Comparison of ENCODE assay signal across 1 cellular context in the genomic region with DNA sequence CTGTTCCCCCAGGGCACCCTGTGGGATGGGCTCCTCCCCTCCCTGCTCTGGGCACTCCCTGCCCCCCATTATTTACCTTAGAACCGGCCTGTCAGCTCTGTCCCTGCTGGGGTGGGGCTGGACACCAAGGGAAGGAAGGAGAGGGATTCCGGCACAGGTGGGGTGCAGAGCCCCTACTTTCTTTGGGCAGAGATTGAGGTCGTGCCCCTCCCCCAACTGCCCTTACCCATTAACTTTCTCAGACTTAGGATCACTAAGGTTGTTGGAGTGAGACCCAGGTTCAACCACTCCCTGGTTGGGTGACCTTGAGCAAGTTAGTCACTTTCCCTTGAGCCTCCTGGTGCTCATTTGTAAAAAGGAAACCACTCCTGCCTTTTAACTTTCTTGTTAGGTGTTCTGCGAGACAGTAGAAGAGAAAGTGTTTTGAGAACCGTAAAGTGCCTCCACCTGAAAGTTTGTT.
TF ChIP-seq lines count a peak whose summit lies in the region.

No MANE protein-coding gene starts in this region.

TF ChIP-seq in HepG2, 621 proteins besides CTCF, POLR2A, EP300 and RAD21 (continued from another document and continues in another):
- no peak for TF ChIP-seq PHF8 (CRISPR knock-in tag; IDR thresholded peaks at IDR 0.05)
- TF ChIP-seq ZNF331 (CRISPR knock-in tag; IDR thresholded peaks at IDR 0.05): peak; percentile 1; the same call in 1 of the 2 replicates
- TF ChIP-seq TBX2 (CRISPR knock-in tag; IDR thresholded peaks at IDR 0.05; ENCODE audit: borderline replicate concordance): peak; percentile 4; the same call in 1 of the 2 replicates
- no peak for TF ChIP-seq ZNF749 (CRISPR knock-in tag; IDR thresholded peaks at IDR 0.05; ENCODE audit: borderline replicate concordance)
- TF ChIP-seq ZNF567 (CRISPR knock-in tag; IDR thresholded peaks at IDR 0.05; ENCODE audit: borderline replicate concordance): no peak
- TF ChIP-seq BCL6 (CRISPR knock-in tag; IDR thresholded peaks at IDR 0.05): 0 out of 2 replicates have a peak, but pooled peaks have one; percentile 3
- TF ChIP-seq FOXA3 (CRISPR knock-in tag; IDR thresholded peaks at IDR 0.05): 0 out of 2 replicates have a peak, but pooled peaks have one; percentile 20
- TF ChIP-seq ZNF383 (CRISPR knock-in tag; IDR thresholded peaks at IDR 0.05; ENCODE audit: borderline replicate concordance): no peak
- TF ChIP-seq ZNF709 (CRISPR knock-in tag; IDR thresholded peaks at IDR 0.05): no peak
- TF ChIP-seq NFKBIZ (CRISPR knock-in tag; IDR thresholded peaks at IDR 0.05): no peak
- TF ChIP-seq ZNF850 (CRISPR knock-in tag; conservative IDR thresholded peaks at IDR 0.05): no peak
- TF ChIP-seq, protein P1, sequence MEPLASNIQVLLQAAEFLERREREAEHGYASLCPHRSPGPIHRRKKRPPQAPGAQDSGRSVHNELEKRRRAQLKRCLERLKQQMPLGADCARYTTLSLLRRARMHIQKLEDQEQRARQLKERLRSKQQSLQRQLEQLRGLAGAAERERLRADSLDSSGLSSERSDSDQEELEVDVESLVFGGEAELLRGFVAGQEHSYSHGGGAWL (CRISPR knock-in tag; IDR thresholded peaks at IDR 0.05): no peak
- TF ChIP-seq ZNF672 (CRISPR knock-in tag; IDR thresholded peaks at IDR 0.05): no peak
- TF ChIP-seq, protein P2, sequence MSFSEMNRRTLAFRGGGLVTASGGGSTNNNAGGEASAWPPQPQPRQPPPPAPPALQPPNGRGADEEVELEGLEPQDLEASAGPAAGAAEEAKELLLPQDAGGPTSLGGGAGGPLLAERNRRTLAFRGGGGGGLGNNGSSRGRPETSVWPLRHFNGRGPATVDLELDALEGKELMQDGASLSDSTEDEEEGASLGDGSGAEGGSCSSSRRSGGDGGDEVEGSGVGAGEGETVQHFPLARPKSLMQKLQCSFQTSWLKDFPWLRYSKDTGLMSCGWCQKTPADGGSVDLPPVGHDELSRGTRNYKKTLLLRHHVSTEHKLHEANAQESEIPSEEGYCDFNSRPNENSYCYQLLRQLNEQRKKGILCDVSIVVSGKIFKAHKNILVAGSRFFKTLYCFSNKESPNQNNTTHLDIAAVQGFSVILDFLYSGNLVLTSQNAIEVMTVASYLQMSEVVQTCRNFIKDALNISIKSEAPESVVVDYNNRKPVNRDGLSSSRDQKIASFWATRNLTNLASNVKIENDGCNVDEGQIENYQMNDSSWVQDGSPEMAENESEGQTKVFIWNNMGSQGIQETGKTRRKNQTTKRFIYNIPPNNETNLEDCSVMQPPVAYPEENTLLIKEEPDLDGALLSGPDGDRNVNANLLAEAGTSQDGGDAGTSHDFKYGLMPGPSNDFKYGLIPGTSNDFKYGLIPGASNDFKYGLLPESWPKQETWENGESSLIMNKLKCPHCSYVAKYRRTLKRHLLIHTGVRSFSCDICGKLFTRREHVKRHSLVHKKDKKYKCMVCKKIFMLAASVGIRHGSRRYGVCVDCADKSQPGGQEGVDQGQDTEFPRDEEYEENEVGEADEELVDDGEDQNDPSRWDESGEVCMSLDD (CRISPR knock-in tag; IDR thresholded peaks at IDR 0.05; ENCODE audit: borderline replicate concordance): peak; percentile 60; the same call in 1 of the 2 replicates
- no peak for TF ChIP-seq ZBTB7B (CRISPR knock-in tag; IDR thresholded peaks at IDR 0.05)
- TF ChIP-seq, protein P3, sequence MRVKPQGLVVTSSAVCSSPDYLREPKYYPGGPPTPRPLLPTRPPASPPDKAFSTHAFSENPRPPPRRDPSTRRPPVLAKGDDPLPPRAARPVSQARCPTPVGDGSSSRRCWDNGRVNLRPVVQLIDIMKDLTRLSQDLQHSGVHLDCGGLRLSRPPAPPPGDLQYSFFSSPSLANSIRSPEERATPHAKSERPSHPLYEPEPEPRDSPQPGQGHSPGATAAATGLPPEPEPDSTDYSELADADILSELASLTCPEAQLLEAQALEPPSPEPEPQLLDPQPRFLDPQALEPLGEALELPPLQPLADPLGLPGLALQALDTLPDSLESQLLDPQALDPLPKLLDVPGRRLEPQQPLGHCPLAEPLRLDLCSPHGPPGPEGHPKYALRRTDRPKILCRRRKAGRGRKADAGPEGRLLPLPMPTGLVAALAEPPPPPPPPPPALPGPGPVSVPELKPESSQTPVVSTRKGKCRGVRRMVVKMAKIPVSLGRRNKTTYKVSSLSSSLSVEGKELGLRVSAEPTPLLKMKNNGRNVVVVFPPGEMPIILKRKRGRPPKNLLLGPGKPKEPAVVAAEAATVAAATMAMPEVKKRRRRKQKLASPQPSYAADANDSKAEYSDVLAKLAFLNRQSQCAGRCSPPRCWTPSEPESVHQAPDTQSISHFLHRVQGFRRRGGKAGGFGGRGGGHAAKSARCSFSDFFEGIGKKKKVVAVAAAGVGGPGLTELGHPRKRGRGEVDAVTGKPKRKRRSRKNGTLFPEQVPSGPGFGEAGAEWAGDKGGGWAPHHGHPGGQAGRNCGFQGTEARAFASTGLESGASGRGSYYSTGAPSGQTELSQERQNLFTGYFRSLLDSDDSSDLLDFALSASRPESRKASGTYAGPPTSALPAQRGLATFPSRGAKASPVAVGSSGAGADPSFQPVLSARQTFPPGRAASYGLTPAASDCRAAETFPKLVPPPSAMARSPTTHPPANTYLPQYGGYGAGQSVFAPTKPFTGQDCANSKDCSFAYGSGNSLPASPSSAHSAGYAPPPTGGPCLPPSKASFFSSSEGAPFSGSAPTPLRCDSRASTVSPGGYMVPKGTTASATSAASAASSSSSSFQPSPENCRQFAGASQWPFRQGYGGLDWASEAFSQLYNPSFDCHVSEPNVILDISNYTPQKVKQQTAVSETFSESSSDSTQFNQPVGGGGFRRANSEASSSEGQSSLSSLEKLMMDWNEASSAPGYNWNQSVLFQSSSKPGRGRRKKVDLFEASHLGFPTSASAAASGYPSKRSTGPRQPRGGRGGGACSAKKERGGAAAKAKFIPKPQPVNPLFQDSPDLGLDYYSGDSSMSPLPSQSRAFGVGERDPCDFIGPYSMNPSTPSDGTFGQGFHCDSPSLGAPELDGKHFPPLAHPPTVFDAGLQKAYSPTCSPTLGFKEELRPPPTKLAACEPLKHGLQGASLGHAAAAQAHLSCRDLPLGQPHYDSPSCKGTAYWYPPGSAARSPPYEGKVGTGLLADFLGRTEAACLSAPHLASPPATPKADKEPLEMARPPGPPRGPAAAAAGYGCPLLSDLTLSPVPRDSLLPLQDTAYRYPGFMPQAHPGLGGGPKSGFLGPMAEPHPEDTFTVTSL (CRISPR knock-in tag; IDR thresholded peaks at IDR 0.05; ENCODE audit: borderline replicate concordance): no peak
- 0 out of 2 replicates have a peak, but pooled peaks have one; percentile 11 for TF ChIP-seq ZNF329 (CRISPR knock-in tag; IDR thresholded peaks at IDR 0.05; ENCODE audit: low read depth)
- no peak for TF ChIP-seq PITX1 (CRISPR knock-in tag; IDR thresholded peaks at IDR 0.05)
- no peak for TF ChIP-seq ZNF782 (CRISPR knock-in tag; IDR thresholded peaks at IDR 0.05; ENCODE audit: borderline replicate concordance)
- TF ChIP-seq RBM22 (optimal IDR thresholded peaks at IDR 0.05; ENCODE audit: low read length): peak; percentile 47
- TF ChIP-seq, protein P4, sequence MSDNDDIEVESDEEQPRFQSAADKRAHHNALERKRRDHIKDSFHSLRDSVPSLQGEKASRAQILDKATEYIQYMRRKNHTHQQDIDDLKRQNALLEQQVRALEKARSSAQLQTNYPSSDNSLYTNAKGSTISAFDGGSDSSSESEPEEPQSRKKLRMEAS (IDR thresholded peaks at IDR 0.05): peak; percentile 7; the same call in 1 of the 2 replicates
- TF ChIP-seq, protein P5, sequence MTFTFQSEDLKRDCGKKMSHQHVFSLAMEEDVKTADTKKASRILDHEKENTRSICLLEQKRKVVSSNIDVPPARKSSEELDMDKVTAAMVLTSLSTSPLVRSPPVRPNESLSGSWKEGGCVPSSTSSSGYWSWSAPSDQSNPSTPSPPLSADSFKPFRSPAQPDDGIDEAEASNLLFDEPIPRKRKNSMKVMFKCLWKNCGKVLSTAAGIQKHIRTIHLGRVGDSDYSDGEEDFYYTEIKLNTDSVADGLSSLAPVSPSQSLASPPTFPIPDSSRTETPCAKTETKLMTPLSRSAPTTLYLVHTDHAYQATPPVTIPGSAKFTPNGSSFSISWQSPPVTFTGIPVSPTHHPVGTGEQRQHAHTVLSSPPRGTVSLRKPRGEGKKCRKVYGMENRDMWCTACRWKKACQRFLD (CRISPR knock-in tag; IDR thresholded peaks at IDR 0.05; ENCODE audit: borderline replicate concordance): no peak
- TF ChIP-seq, protein P6, sequence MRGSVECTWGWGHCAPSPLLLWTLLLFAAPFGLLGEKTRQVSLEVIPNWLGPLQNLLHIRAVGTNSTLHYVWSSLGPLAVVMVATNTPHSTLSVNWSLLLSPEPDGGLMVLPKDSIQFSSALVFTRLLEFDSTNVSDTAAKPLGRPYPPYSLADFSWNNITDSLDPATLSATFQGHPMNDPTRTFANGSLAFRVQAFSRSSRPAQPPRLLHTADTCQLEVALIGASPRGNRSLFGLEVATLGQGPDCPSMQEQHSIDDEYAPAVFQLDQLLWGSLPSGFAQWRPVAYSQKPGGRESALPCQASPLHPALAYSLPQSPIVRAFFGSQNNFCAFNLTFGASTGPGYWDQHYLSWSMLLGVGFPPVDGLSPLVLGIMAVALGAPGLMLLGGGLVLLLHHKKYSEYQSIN (CRISPR knock-in tag; IDR thresholded peaks at IDR 0.05; ENCODE audit: borderline replicate concordance): no peak
- TF ChIP-seq, protein P7, sequence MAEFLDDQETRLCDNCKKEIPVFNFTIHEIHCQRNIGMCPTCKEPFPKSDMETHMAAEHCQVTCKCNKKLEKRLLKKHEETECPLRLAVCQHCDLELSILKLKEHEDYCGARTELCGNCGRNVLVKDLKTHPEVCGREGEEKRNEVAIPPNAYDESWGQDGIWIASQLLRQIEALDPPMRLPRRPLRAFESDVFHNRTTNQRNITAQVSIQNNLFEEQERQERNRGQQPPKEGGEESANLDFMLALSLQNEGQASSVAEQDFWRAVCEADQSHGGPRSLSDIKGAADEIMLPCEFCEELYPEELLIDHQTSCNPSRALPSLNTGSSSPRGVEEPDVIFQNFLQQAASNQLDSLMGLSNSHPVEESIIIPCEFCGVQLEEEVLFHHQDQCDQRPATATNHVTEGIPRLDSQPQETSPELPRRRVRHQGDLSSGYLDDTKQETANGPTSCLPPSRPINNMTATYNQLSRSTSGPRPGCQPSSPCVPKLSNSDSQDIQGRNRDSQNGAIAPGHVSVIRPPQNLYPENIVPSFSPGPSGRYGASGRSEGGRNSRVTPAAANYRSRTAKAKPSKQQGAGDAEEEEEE (CRISPR knock-in tag; IDR thresholded peaks at IDR 0.05; ENCODE audit: borderline replicate concordance): no peak
- no peak for TF ChIP-seq MLLT10 (CRISPR knock-in tag; IDR thresholded peaks at IDR 0.05)
- TF ChIP-seq NFATC3 (CRISPR knock-in tag; IDR thresholded peaks at IDR 0.05): no peak
- TF ChIP-seq SIN3A (IDR thresholded peaks at IDR 0.05; ENCODE audit: borderline replicate concordance, low read depth, low read length): peak; percentile 0; the same call in 1 of the 2 replicates
- no peak for TF ChIP-seq BHLHE40 (IDR thresholded peaks at IDR 0.05; ENCODE audit: low read length)
- no peak for TF ChIP-seq ELF4 (CRISPR knock-in tag; IDR thresholded peaks at IDR 0.05; ENCODE audit: borderline replicate concordance)
- TF ChIP-seq HNRNPUL1 (IDR thresholded peaks at IDR 0.05; ENCODE audit: low read depth, low read length): no peak
- no peak for TF ChIP-seq RFXAP (CRISPR knock-in tag; IDR thresholded peaks at IDR 0.05; ENCODE audit: borderline replicate concordance)
- no peak for TF ChIP-seq ETV6 (CRISPR knock-in tag; conservative IDR thresholded peaks at IDR 0.05)
- TF ChIP-seq PRPF4 (IDR thresholded peaks at IDR 0.05; ENCODE audit: low read depth, low read length, poor library complexity, severe bottlenecking): peak; percentile 25
- TF ChIP-seq ZNF615 (CRISPR knock-in tag; IDR thresholded peaks at IDR 0.05; ENCODE audit: borderline replicate concordance): no peak
- TF ChIP-seq, protein P8, sequence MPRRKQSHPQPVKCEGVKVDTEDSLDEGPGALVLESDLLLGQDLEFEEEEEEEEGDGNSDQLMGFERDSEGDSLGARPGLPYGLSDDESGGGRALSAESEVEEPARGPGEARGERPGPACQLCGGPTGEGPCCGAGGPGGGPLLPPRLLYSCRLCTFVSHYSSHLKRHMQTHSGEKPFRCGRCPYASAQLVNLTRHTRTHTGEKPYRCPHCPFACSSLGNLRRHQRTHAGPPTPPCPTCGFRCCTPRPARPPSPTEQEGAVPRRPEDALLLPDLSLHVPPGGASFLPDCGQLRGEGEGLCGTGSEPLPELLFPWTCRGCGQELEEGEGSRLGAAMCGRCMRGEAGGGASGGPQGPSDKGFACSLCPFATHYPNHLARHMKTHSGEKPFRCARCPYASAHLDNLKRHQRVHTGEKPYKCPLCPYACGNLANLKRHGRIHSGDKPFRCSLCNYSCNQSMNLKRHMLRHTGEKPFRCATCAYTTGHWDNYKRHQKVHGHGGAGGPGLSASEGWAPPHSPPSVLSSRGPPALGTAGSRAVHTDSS (CRISPR knock-in tag; conservative IDR thresholded peaks at IDR 0.05): no peak
- TF ChIP-seq HOXA9 (CRISPR knock-in tag; IDR thresholded peaks at IDR 0.05; ENCODE audit: borderline replicate concordance): no peak
- no peak for TF ChIP-seq FOXA1 (IDR thresholded peaks at IDR 0.05)
- peak; percentile 50 for TF ChIP-seq FOXA1 (CRISPR knock-in tag; IDR thresholded peaks at IDR 0.05)
- TF ChIP-seq ZNF207 (IDR thresholded peaks at IDR 0.05; ENCODE audit: borderline replicate concordance): no peak
- 0 out of 2 replicates have a peak, but pooled peaks have one; percentile 38 for TF ChIP-seq KLF6 (CRISPR knock-in tag; IDR thresholded peaks at IDR 0.05)
- TF ChIP-seq, protein P9, sequence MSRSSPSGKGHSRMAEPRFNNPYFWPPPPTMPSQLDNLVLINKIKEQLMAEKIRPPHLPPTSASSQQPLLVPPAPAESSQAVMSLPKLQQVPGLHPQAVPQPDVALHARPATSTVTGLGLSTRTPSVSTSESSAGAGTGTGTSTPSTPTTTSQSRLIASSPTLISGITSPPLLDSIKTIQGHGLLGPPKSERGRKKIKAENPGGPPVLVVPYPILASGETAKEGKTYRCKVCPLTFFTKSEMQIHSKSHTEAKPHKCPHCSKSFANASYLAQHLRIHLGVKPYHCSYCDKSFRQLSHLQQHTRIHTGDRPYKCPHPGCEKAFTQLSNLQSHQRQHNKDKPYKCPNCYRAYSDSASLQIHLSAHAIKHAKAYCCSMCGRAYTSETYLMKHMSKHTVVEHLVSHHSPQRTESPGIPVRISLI (CRISPR knock-in tag; IDR thresholded peaks at IDR 0.05; ENCODE audit: borderline replicate concordance): no peak
- TF ChIP-seq ZNF777 (CRISPR knock-in tag; IDR thresholded peaks at IDR 0.05): no peak
- TF ChIP-seq STAT5B (CRISPR knock-in tag; IDR thresholded peaks at IDR 0.05): no peak
- TF ChIP-seq HOXA5 (CRISPR knock-in tag; IDR thresholded peaks at IDR 0.05): no peak
- TF ChIP-seq, protein P10, sequence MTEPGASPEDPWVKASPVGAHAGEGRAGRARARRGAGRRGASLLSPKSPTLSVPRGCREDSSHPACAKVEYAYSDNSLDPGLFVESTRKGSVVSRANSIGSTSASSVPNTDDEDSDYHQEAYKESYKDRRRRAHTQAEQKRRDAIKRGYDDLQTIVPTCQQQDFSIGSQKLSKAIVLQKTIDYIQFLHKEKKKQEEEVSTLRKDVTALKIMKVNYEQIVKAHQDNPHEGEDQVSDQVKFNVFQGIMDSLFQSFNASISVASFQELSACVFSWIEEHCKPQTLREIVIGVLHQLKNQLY (CRISPR knock-in tag; IDR thresholded peaks at IDR 0.05): no peak
- TF ChIP-seq RXRA (CRISPR knock-in tag; IDR thresholded peaks at IDR 0.05): no peak
